In genomic region chr3:158053386-158053785, GRCh38 we compare ENCODE assay signal across 21 cellular contexts. TPM values are rescaled to one million over a fixed set of nuclear protein-coding genes. Genes with fewer than 3 reads are reported as not detected.
DNase-seq lines count a peak whose midpoint lies in the region; FAIRE-seq and TF ChIP-seq lines count a peak whose summit lies in the region.
"Had no signal": no experiment of that assay in that cellular context is flagged by ENCODE, and none has a peak within 500 bp of the region (broad histone marks: within the 10 kb centered on the region; RNA-seq: fewer than 3 reads in every experiment).

No MANE protein-coding gene starts in this region.

- H3K4me1 ChIP-seq in Karpas-422 (ENCODE audit: low read length) (no peaks in the 10 kb centered on the region), prostate gland (replicated peaks) (no peaks in the 10 kb centered on the region)
- H3K4me1 ChIP-seq: A549; BLaER1 treated with 17β-estradiol and CSF1 and Interleukin-3, amounts not matched to agents 10 nM and 100 nM; Caco-2 had no signal

- DNase-seq in Karpas-422: peak; percentile 9
- DNase-seq in frontal cortex (ENCODE audit: low spot score in 2 of 2): no peak
- DNase-seq in prostate gland (ENCODE audit: low spot score): no peak
- no peak for DNase-seq in cerebellar cortex (ENCODE audit: low spot score)
- DNase-seq: 8988T; AML-193; Caco-2; Calu3; CD4-positive, alpha-beta T cell; CD8-positive, alpha-beta T cell; DMS79 treated with DMSO at 0.1 percent for 48 hours; GF-D8 had no signal

- H3K4me3 ChIP-seq in Karpas-422 (ENCODE audit: low read length) (no peak overlapping the region), prostate gland (no peak overlapping the region)
- H3K4me3 ChIP-seq: A549; BLaER1 treated with 17β-estradiol and CSF1 and Interleukin-3, amounts not matched to agents 10 nM and 100 nM had no signal

- H3K9me2 ChIP-seq in Karpas-422 (replicated peaks; ENCODE audit: insufficient read depth, low read length): no peaks in the 10 kb centered on the region

- no peak overlapping the region for H3K9ac ChIP-seq in Karpas-422 (ENCODE audit: low read length)
- H3K9ac ChIP-seq: BLaER1 treated with 17β-estradiol and CSF1 and Interleukin-3, amounts not matched to agents 10 nM and 100 nM had no signal

- FAIRE-seq in A204.1 (lab: Jason Lieb, UNC) (peak; percentile 44), frontal cortex (lab: Jason Lieb, UNC) (peak; percentile 26)
- FAIRE-seq: A549, D721Med, G401.6, GM12891, GM19239 had no signal

- H3K27ac ChIP-seq in Karpas-422 (ENCODE audit: low read length) (no peak overlapping the region), prostate gland (no peak overlapping the region)
- H3K27ac ChIP-seq: A549; BLaER1 treated with 17β-estradiol and CSF1 and Interleukin-3, amounts not matched to agents 10 nM and 100 nM; C4-2B had no signal

- no peak for TF ChIP-seq CTCF in prostate gland (IDR thresholded peaks at IDR 0.05)

- intact Hi-C loops in prostate gland (cut with DNase I): no loop called here

- H3K9me3 ChIP-seq in Karpas-422 (ENCODE audit: low read length): no peaks in the 10 kb centered on the region
- H3K9me3 ChIP-seq in prostate gland: no peaks in the 10 kb centered on the region
- H3K9me3 ChIP-seq: A549; BLaER1 treated with 17β-estradiol and CSF1 and Interleukin-3, amounts not matched to agents 10 nM and 100 nM had no signal

- TF ChIP-seq POLR2A in prostate gland (IDR thresholded peaks at IDR 0.05): no peak

- no peaks in the 10 kb centered on the region for H3K79me2 ChIP-seq in Karpas-422 (ENCODE audit: low read length)

- H3K27me3 ChIP-seq in Karpas-422 (ENCODE audit: low read length): no peaks in the 10 kb centered on the region
- H3K27me3 ChIP-seq in prostate gland (replicated peaks; ENCODE audit: insufficient read depth): no peaks in the 10 kb centered on the region
- H3K27me3 ChIP-seq: BLaER1 treated with 17β-estradiol and CSF1 and Interleukin-3, amounts not matched to agents 10 nM and 100 nM had no signal

- H3K36me3 ChIP-seq in Karpas-422 (ENCODE audit: insufficient read depth, low read length) (no peaks in the 10 kb centered on the region), prostate gland (no peaks in the 10 kb centered on the region)
- H3K36me3 ChIP-seq: BLaER1 treated with 17β-estradiol and CSF1 and Interleukin-3, amounts not matched to agents 10 nM and 100 nM had no signal

- H3K4me2 ChIP-seq in Karpas-422 (ENCODE audit: low read depth, low read length, poor library complexity, severe bottlenecking): no peak overlapping the region
- H3K4me2 ChIP-seq: A549; BLaER1 treated with 17β-estradiol and CSF1 and Interleukin-3, amounts not matched to agents 10 nM and 100 nM had no signal

- no peak overlapping the region for H2AFZ ChIP-seq in Karpas-422 (ENCODE audit: low read length)

- H4K20me1 ChIP-seq in Karpas-422 (ENCODE audit: insufficient read depth, low read depth, low read length): no peaks in the 10 kb centered on the region
- H4K20me1 ChIP-seq: BLaER1 treated with 17β-estradiol and CSF1 and Interleukin-3, amounts not matched to agents 10 nM and 100 nM had no signal

RNA-seq across cellular contexts. Expression of gene SHOX2, which starts 52.8 kb away (rescaled TPM):
- 7.7 and 11.7 TPM in 2 replicates for total RNA-seq in Karpas-422 (2014; rRNA removed; shearing (Covaris generic); ENCODE audit: low replicate concordance)
- total RNA-seq in frontal cortex (not detected), prostate gland (1 to 10 TPM in 1 of 2 donors, not detected in 1; 2.0 TPM)
- total RNA-seq: B cell; CD4-positive, alpha-beta T cell; CD8-positive, alpha-beta T cell had no signal

RNA-seq across cellular contexts. Expression of gene RSRC1, which starts 56.5 kb away (rescaled TPM):
- total RNA-seq in Karpas-422 (2014; rRNA removed; shearing (Covaris generic); ENCODE audit: low replicate concordance): 95.2 and 101 TPM in 2 replicates
- 44.8 TPM for total RNA-seq in frontal cortex
- total RNA-seq in prostate gland: 10 to 100 TPM; 36.5 to 50.7 TPM
